ENCODE assay signal across 3 cellular contexts in the genomic region with DNA sequence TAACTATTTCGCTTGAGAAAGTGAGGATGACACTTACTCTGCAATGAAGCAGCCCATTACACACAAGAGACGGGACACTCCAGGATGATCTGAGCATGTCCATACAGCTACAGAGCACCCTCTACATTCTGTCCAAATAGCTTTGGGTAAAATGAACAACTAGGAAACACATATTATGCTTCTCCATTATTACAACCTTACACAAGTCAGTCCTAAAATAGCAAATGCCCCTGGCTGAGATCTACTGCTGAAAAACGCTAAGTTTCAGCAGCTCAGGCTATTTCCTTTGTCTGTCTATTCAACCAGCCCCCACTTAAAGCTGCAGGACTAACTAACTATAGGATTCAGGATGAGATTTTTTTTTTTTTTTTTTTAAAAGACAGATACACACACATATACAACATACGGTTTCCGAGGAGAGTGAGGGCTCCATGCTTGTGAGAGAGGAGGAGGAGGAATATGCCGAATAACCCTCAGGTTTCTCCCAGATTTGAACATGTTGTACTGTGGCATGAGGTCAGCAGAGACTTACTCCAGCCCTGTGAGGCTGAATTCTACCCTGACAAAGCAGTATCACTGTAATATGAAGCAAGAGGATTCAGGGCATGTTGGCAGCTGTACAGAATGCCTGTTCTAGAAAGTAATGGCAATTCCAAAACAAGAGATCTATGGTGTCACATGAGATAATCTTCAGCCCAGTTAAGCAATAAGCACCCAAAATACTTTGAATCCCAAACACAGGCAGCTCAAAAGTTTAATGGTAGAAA.
A peak's percentile ranks its signal among the peaks of the same experiment; 100 is the strongest.
TF ChIP-seq lines count a peak whose summit lies in the region.

No MANE protein-coding gene starts in this region.

TF ChIP-seq in liver, 16 proteins besides CTCF, POLR2A, EP300 and RAD21:
- TF ChIP-seq REST (IDR thresholded peaks at IDR 0.05): peak; percentile 82
- TF ChIP-seq HNF4A (conservative IDR thresholded peaks at IDR 0.05): peak; percentile 68 to 72
- no peak for TF ChIP-seq TAF1 (conservative IDR thresholded peaks at IDR 0.05)
- peak; percentile 78 to 80 for TF ChIP-seq RXRA (IDR thresholded peaks at IDR 0.05)
- TF ChIP-seq FOXA2 (IDR thresholded peaks at IDR 0.05): peak; percentile 26
- TF ChIP-seq ATF3 (IDR thresholded peaks at IDR 0.05): no peak
- peak in 1 of 2 donors; percentile 28 for TF ChIP-seq EGR1 (IDR thresholded peaks at IDR 0.05; ENCODE audit: low read depth in 2 of 2)
- peak; percentile 66 to 71 for TF ChIP-seq JUND (IDR thresholded peaks at IDR 0.05)
- TF ChIP-seq HNF4G (IDR thresholded peaks at IDR 0.05): peak; percentile 13
- TF ChIP-seq FOXA1 (IDR thresholded peaks at IDR 0.05): no peak
- TF ChIP-seq MAX (IDR thresholded peaks at IDR 0.05): peak; percentile 84
- peak; percentile 76 for TF ChIP-seq SP1 (IDR thresholded peaks at IDR 0.05)
- TF ChIP-seq, protein P1, sequence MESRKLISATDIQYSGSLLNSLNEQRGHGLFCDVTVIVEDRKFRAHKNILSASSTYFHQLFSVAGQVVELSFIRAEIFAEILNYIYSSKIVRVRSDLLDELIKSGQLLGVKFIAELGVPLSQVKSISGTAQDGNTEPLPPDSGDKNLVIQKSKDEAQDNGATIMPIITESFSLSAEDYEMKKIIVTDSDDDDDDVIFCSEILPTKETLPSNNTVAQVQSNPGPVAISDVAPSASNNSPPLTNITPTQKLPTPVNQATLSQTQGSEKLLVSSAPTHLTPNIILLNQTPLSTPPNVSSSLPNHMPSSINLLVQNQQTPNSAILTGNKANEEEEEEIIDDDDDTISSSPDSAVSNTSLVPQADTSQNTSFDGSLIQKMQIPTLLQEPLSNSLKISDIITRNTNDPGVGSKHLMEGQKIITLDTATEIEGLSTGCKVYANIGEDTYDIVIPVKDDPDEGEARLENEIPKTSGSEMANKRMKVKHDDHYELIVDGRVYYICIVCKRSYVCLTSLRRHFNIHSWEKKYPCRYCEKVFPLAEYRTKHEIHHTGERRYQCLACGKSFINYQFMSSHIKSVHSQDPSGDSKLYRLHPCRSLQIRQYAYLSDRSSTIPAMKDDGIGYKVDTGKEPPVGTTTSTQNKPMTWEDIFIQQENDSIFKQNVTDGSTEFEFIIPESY (IDR thresholded peaks at IDR 0.05): peak; percentile 64
- no peak for TF ChIP-seq GABPA (IDR thresholded peaks at IDR 0.05 in 1 of 2, conservative IDR thresholded peaks at IDR 0.05 in 1 of 2)
- peak; percentile 56 for TF ChIP-seq NR2F2 (IDR thresholded peaks at IDR 0.05)
- peak; percentile 87 for TF ChIP-seq YY1 (IDR thresholded peaks at IDR 0.05)

TF ChIP-seq in HepG2, 621 proteins besides CTCF, POLR2A, EP300 and RAD21:
- TF ChIP-seq ZNF773 (CRISPR knock-in tag; IDR thresholded peaks at IDR 0.05; ENCODE audit: borderline replicate concordance) (no peak), ZNF468 (CRISPR knock-in tag; IDR thresholded peaks at IDR 0.05) (no peak), BATF2 (CRISPR knock-in tag; IDR thresholded peaks at IDR 0.05) (no peak), FOXJ3 (CRISPR knock-in tag; IDR thresholded peaks at IDR 0.05; ENCODE audit: borderline replicate concordance) (no peak), ZNF430 (CRISPR knock-in tag; IDR thresholded peaks at IDR 0.05) (no peak), ZBTB7B (CRISPR knock-in tag; IDR thresholded peaks at IDR 0.05) (no peak), ELF4 (CRISPR knock-in tag; IDR thresholded peaks at IDR 0.05; ENCODE audit: borderline replicate concordance) (no peak)
- TF ChIP-seq, protein P2, sequence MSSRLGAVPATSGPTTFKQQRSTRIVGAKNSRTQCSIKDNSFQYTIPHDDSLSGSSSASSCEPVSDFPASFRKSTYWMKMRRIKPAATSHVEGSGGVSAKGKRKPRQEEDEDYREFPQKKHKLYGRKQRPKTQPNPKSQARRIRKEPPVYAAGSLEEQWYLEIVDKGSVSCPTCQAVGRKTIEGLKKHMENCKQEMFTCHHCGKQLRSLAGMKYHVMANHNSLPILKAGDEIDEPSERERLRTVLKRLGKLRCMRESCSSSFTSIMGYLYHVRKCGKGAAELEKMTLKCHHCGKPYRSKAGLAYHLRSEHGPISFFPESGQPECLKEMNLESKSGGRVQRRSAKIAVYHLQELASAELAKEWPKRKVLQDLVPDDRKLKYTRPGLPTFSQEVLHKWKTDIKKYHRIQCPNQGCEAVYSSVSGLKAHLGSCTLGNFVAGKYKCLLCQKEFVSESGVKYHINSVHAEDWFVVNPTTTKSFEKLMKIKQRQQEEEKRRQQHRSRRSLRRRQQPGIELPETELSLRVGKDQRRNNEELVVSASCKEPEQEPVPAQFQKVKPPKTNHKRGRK (CRISPR knock-in tag; IDR thresholded peaks at IDR 0.05): no peak
- TF ChIP-seq, protein P3, sequence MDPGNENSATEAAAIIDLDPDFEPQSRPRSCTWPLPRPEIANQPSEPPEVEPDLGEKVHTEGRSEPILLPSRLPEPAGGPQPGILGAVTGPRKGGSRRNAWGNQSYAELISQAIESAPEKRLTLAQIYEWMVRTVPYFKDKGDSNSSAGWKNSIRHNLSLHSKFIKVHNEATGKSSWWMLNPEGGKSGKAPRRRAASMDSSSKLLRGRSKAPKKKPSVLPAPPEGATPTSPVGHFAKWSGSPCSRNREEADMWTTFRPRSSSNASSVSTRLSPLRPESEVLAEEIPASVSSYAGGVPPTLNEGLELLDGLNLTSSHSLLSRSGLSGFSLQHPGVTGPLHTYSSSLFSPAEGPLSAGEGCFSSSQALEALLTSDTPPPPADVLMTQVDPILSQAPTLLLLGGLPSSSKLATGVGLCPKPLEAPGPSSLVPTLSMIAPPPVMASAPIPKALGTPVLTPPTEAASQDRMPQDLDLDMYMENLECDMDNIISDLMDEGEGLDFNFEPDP (CRISPR knock-in tag; conservative IDR thresholded peaks at IDR 0.05): no peak

TF ChIP-seq in neural cell, 6 proteins besides CTCF, POLR2A, EP300 and RAD21 (continued from another document):
- TF ChIP-seq EZH2 (IDR thresholded peaks at IDR 0.05; ENCODE audit: borderline replicate concordance, insufficient read depth, low read length, poor library complexity, severe bottlenecking): no peak
